ENCODE assay signal across 1 cellular context in the genomic region with DNA sequence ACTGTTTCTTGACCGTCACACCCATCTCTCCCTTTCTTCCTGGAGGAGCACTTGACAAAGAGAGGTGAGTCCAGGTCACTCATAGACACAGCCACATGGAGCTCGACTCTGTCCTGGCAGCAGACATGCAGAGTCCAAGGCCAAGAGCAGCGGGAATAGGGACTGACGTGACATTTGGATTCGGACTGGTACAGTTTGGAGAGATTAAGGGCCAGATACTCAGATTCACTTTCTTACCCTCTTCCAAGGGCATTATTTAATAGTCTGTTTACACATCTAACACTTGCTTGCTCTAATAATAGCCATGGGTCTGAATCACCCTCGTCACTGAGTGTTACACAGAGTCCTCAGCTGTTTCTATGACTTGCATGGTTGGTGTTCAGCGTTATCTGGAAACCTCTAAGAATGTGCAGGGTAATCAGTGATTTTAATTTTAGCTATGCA.
TF ChIP-seq lines count a peak whose summit lies in the region.

No MANE protein-coding gene starts in this region.

TF ChIP-seq in K562, 482 proteins besides CTCF, POLR2A, EP300 and RAD21 (continued from another document):
- TF ChIP-seq CREB5 (CRISPR knock-in tag; IDR thresholded peaks at IDR 0.05), result no peak
- TF ChIP-seq PBX2 (CRISPR knock-in tag; IDR thresholded peaks at IDR 0.05; ENCODE audit: low read depth), result no peak
- no peak for TF ChIP-seq PBX2 (tag; conservative IDR thresholded peaks at IDR 0.05; ENCODE audit: low read depth)
- no peak for TF ChIP-seq CAMTA2 (CRISPR knock-in tag; conservative IDR thresholded peaks at IDR 0.05)
- TF ChIP-seq THRA (IDR thresholded peaks at IDR 0.05), result no peak
